In the genomic region with DNA sequence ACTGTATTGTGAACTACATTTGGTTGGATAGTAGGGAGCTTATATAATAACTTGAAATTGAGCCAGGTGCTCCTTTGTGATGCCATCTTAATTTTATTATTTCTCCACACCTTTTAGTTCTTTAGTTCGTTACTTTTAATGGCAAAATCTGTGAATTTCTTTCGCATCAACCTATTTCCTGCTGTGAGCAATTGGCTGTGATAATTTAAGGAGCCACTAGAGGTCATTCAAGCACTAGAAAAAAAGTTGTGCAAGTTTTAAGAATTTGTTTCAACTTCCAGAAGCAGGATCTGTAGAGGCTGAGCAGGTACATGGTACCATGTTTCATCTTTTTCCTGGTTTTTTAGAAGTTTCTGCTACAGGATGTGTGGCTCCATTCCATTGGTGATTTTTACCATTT, we compare ENCODE assay signal across 2 cellular contexts. TPM values are rescaled to one million over a fixed set of nuclear protein-coding genes. Genes with fewer than 3 reads are reported as not detected.
"Had no signal": no experiment of that assay in that cellular context is flagged by ENCODE, and none has a peak within 500 bp of the region (broad histone marks: within the 10 kb centered on the region; RNA-seq: fewer than 3 reads in every experiment).

No MANE protein-coding gene starts in this region.

RNA-seq across cellular contexts. Expression of a gene that starts 4.9 kb away (rescaled TPM):
- polyA plus RNA-seq: naive thymus-derived CD4-positive, alpha-beta T cell had no signal

RNA-seq across cellular contexts. Expression of a gene that starts 47.1 kb away (rescaled TPM):
- total RNA-seq: activated CD8-positive, alpha-beta memory T cell treated with anti-CD3 and anti-CD28 coated beads for 36 hours had no signal
- polyA plus RNA-seq: naive thymus-derived CD4-positive, alpha-beta T cell had no signal
